ENCODE assay signal across 23 cellular contexts in genomic region chr6:56318851-56319250, GRCh38.
"Had no signal": no experiment of that assay in that cellular context is flagged by ENCODE, and none has a peak within 500 bp of the region (broad histone marks: within the 10 kb centered on the region; RNA-seq: fewer than 3 reads in every experiment).

No MANE protein-coding gene starts in this region.

- H3K36me3 ChIP-seq: gastrocnemius medialis, heart right ventricle, ovary, right lobe of liver, thoracic aorta, transverse colon, upper lobe of right lung, uterus had no signal

- H3K27ac ChIP-seq: dorsolateral prefrontal cortex, gastrocnemius medialis, heart right ventricle, ovary, psoas muscle, right lobe of liver, thoracic aorta, transverse colon, upper lobe of right lung, uterus had no signal

- ATAC-seq: gastrocnemius medialis; heart right ventricle; left colon; left ventricle myocardium superior; natural killer cell; psoas muscle; right lobe of liver; stimulated activated naive B cell treated with anti-CD40 and anti-IgM and Interleukin-4, amounts not matched to agents 10 μg/mL and 1 μg/mL and 100 μg/mL, for 72 hours; upper lobe of right lung had no signal

- DNase-seq: dorsolateral prefrontal cortex; effector CD4-positive, alpha-beta T cell; gastrocnemius medialis; glutamatergic neuron; heart right ventricle; hippocampal formation; left colon; left ventricle myocardium superior; natural killer cell; occipital lobe; ovary; posterior cingulate gyrus; psoas muscle; right lobe of liver; small intestine; stimulated activated CD4-positive, alpha-beta T cell treated with anti-CD3 and anti-CD28 coated beads, Interleukin-15, amount 100 ng/mL, for 24 hours; stimulated activated CD4-positive, alpha-beta T cell treated with anti-CD3 and anti-CD28 coated beads, Interleukin-2, amount 100 ng/mL, for 48 hours; stimulated activated naive B cell treated with anti-CD40 and anti-IgM and Interleukin-4, amounts not matched to agents 10 μg/mL and 1 μg/mL and 100 μg/mL, for 72 hours; transverse colon; upper lobe of right lung; uterus had no signal

- H3K27me3 ChIP-seq: dorsolateral prefrontal cortex, gastrocnemius medialis, heart right ventricle, ovary, right lobe of liver, transverse colon, upper lobe of right lung, uterus had no signal

- H3K9me3 ChIP-seq: gastrocnemius medialis, heart right ventricle, ovary, psoas muscle, right lobe of liver, thoracic aorta, transverse colon, upper lobe of right lung, uterus had no signal

- H3K4me1 ChIP-seq: gastrocnemius medialis, heart right ventricle, psoas muscle, right lobe of liver, transverse colon, upper lobe of right lung, uterus had no signal

- H3K4me3 ChIP-seq: dorsolateral prefrontal cortex, gastrocnemius medialis, heart right ventricle, lung, ovary, psoas muscle, right lobe of liver, thoracic aorta, transverse colon, upper lobe of right lung, uterus had no signal
